Comparison of ENCODE assay signal across 33 cellular contexts in the genomic region with DNA sequence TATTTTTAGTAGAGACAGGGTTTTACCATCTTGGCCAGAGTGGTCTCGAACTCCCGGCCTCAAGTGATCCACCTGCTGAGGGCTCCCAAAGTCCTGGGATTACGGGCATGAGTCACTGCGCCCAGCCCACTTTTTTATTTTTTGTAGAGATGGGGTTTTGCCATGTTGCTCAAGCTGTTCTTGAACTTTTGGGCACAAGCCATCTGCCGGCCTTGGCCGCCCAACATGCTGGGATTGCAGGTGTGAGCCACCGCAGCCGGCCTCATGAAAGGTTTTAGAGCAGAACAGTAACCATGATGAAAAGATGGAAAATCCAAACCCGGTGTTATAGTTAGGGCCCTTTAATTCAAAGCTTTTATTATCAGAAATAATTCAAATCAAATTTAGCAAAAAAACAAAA.
"Had no signal": no experiment of that assay in that cellular context is flagged by ENCODE, and none has a peak within 500 bp of the region (broad histone marks: within the 10 kb centered on the region; RNA-seq: fewer than 3 reads in every experiment).

No MANE protein-coding gene starts in this region.

- DNase-seq: Karpas-422, Kasumi-1, MG63, MM.1S, NCI-H1048, NCI-H1092, NCI-H1092 treated with DMSO at 0.1 percent for 48 hours, NCI-H1105, NCI-H1105 treated with DMSO at 0.1 percent for 48 hours, NCI-H1417, NCI-H1417 treated with DMSO at 0.1 percent for 48 hours, NCI-H1436, NCI-H1436 treated with DMSO at 0.1 percent for 48 hours, NCI-H146, NCI-H1694, NCI-H1694 treated with DMSO at 0.1 percent for 48 hours, NCI-H187, NCI-H187 treated with DMSO at 0.1 percent for 48 hours, NCI-H1930, NCI-H2029, NCI-H2029 treated with DMSO at 0.1 percent for 48 hours, NCI-H2081, NCI-H2081 treated with DMSO at 0.1 percent for 48 hours, NCI-H2107, NCI-H2171, NCI-H2171 treated with DMSO at 0.1 percent for 48 hours, NCI-H2227 treated with DMSO at 0.1 percent for 48 hours, NCI-H226, NCI-H345, NCI-H446, NCI-H446 treated with DMSO at 0.1 percent for 48 hours, NCI-H510A, NCI-H510A treated with DMSO at 0.1 percent for 48 hours had no signal

- H3K9me3 ChIP-seq: MG63 had no signal

- H3K27me3 ChIP-seq: MG63 had no signal

- H3K36me3 ChIP-seq: MG63 had no signal

- H3K4me3 ChIP-seq: MG63 had no signal
